Comparison of ENCODE assay signal across 16 cellular contexts in genomic region chr7:52758337-52758736, GRCh38.
DNase-seq lines count a peak whose midpoint lies in the region; ATAC-seq and TF ChIP-seq lines count a peak whose summit lies in the region.
"Had no signal": no experiment of that assay in that cellular context is flagged by ENCODE, and none has a peak within 500 bp of the region (broad histone marks: within the 10 kb centered on the region; RNA-seq: fewer than 3 reads in every experiment).

No MANE protein-coding gene starts in this region.

- 54 to 57% methylated on average over 1 of the region's 1 CpG for whole genome bisulfite sequencing in heart right ventricle, 2 donors

- H3K27me3 ChIP-seq in heart right ventricle = no peaks in the 10 kb centered on the region
- H3K27me3 ChIP-seq in HAP-1 (ENCODE audit: low read depth) = no peaks in the 10 kb centered on the region

- no peak for TF ChIP-seq CTCF in heart right ventricle (IDR thresholded peaks at IDR 0.05)

- ATAC-seq in heart right ventricle (peak in 7 of 8 donors; percentile 52 to 83 (median 75)), sciatic nerve (peak; percentile 53), GM21390 (IDR thresholded peaks at IDR 0.05; ENCODE audit: unreplicated experiment) (no peak)
- ATAC-seq: A549; CD8-positive, alpha-beta T cell had no signal

- intact Hi-C loops in heart right ventricle (cut with DNase I) (no loop called here), sciatic nerve (cut with DNase I) (no loop called here)

- no peaks in the 10 kb centered on the region for H3K4me1 ChIP-seq in heart right ventricle
- no peaks in the 10 kb centered on the region for H3K4me1 ChIP-seq in HAP-1
- H3K4me1 ChIP-seq: A549 had no signal

- H3K9me3 ChIP-seq in heart right ventricle (peaks cover 0 to 11% (median 0%) of the 10 kb centered on the region in 11 donors), HAP-1 (no peaks in the 10 kb centered on the region)
- H3K9me3 ChIP-seq: A549 had no signal

- H3K4me3 ChIP-seq in heart right ventricle (no peak overlapping the region), HAP-1 (no peak overlapping the region)
- H3K4me3 ChIP-seq: A549 had no signal

- H3K27ac ChIP-seq in heart right ventricle = no peak overlapping the region
- H3K27ac ChIP-seq: A549 had no signal

- DNase-seq in NCI-H82 treated with DMSO at 0.1 percent for 48 hours (lab: John Stamatoyannopoulos, UW; ENCODE audit: unreplicated experiment) (peak; percentile 5), heart right ventricle (peak in 1 of 2 donors; percentile 4), left kidney (ENCODE audit: low read depth, low spot score) (peak; percentile 44), sciatic nerve (ENCODE audit: low spot score) (no peak), DMS79 treated with DMSO at 0.1 percent for 48 hours (lab: John Stamatoyannopoulos, UW) (no peak), HAP-1 (ENCODE audit: low spot score in 2 of 2) (no peak), Ammon's horn (ENCODE audit: low spot score) (no peak)
- DNase-seq: CD8-positive, alpha-beta T cell; COR-L47; DMS153; DND-41; GDM1; GOT3; H9 had no signal

- in situ Hi-C loops in HAP-1 (cut with MboI; ENCODE audit: low sequenced_read_pairs) = no loop called here

- H3K36me3 ChIP-seq in heart right ventricle = no peaks in the 10 kb centered on the region
- H3K36me3 ChIP-seq in HAP-1 (replicated peaks) = no peaks in the 10 kb centered on the region

Comparison
In these comparisons a context has a peak if more than half of its experiments do, and no peak if none do; other contexts are left out.
1. DNase-seq: peak in NCI-H82 treated with DMSO at 0.1 percent for 48 hours (single experiment) and left kidney (single experiment); none in sciatic nerve (single experiment), DMS79 treated with DMSO at 0.1 percent for 48 hours (single experiment), HAP-1 (0 of 2) and Ammon's horn (single experiment).